Comparison of ENCODE assay signal across 1 cellular context in the genomic region with DNA sequence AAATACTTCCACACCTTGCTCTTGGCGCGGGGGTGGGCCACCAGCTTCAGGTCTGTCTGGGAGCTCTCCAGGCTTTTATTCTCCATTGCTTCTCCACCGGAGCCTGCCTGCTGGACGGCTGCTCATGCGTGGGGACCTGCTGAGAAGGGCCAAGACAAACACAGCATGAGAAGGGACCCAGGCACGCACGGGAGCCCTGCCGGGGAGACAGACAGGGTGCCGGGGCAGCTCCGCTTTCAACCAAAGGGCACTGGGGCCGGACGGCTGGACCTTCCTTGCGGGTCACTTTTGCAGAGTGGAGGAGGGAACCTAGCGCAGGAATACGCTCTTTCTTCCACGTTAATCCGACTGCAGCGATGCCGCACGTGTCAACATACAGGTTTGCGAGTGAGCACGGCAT.
A peak's percentile ranks its signal among the peaks of the same experiment; 100 is the strongest.
TF ChIP-seq lines count a peak whose summit lies in the region.

No MANE protein-coding gene starts in this region.

TF ChIP-seq in Ishikawa, 13 proteins besides CTCF, POLR2A, EP300 and RAD21 (continued from another document):
- TF ChIP-seq FOXM1 (IDR thresholded peaks at IDR 0.05; ENCODE audit: borderline replicate concordance, low read depth) = peak; percentile 38; the same call in 1 of the 2 replicates
- TF ChIP-seq YY1 (IDR thresholded peaks at IDR 0.05; ENCODE audit: low read depth) = no peak
- peak; percentile 52 for TF ChIP-seq TEAD4 (IDR thresholded peaks at IDR 0.05)
- TF ChIP-seq, protein P1, sequence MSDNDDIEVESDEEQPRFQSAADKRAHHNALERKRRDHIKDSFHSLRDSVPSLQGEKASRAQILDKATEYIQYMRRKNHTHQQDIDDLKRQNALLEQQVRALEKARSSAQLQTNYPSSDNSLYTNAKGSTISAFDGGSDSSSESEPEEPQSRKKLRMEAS (IDR thresholded peaks at IDR 0.05) = no peak
- no peak for TF ChIP-seq ZBTB7A (IDR thresholded peaks at IDR 0.05; ENCODE audit: low read depth)
- TF ChIP-seq TAF1 (IDR thresholded peaks at IDR 0.05; ENCODE audit: low read depth) = no peak
